ENCODE assay signal across 8 cellular contexts in genomic region chr9:128505414-128505765, GRCh38. TPM values are rescaled to one million over a fixed set of nuclear protein-coding genes. Genes with fewer than 3 reads are reported as not detected.
DNase-seq lines count a peak whose midpoint lies in the region; ATAC-seq, FAIRE-seq and TF ChIP-seq lines count a peak whose summit lies in the region.

No MANE protein-coding gene starts in this region.

- H3K36me3 ChIP-seq in DND-41 (ENCODE audit: insufficient read depth, low read length) = peaks cover 28% of the 10 kb centered on the region
- H3K36me3 ChIP-seq in OCI-LY3 (replicated peaks; ENCODE audit: low read depth, low read length) = peaks cover 19% of the 10 kb centered on the region
- peaks cover 0 to 1% of the 10 kb centered on the region in 2 experiments for H3K36me3 ChIP-seq in endothelial cell of umbilical vein (ENCODE audit: control insufficient read depth in 2 of 2, extremely low read depth in 1 of 2, insufficient read depth in 2 of 2, low read length in 2 of 2)
- H3K36me3 ChIP-seq in osteoblast (ENCODE audit: insufficient read depth, low read length) = peaks cover 25% of the 10 kb centered on the region

- H4K20me1 ChIP-seq in DND-41 (ENCODE audit: insufficient read depth, low read length) = no peaks in the 10 kb centered on the region
- H4K20me1 ChIP-seq in OCI-LY3 (ENCODE audit: insufficient read depth, low read length) = peaks cover 7% of the 10 kb centered on the region; the same call in 1 of the 2 replicates
- no peaks in the 10 kb centered on the region for H4K20me1 ChIP-seq in endothelial cell of umbilical vein (replicated peaks; ENCODE audit: control insufficient read depth, extremely low read depth, insufficient read depth, low read length)
- H4K20me1 ChIP-seq in osteoblast (ENCODE audit: insufficient read depth, low read length) = no peaks in the 10 kb centered on the region

- H3K9me3 ChIP-seq in DND-41 (ENCODE audit: insufficient read depth, low read length, severe bottlenecking) (no peaks in the 10 kb centered on the region), OCI-LY3 (ENCODE audit: insufficient read depth, low read length) (no peaks in the 10 kb centered on the region), endothelial cell of umbilical vein (replicated peaks; ENCODE audit: control insufficient read depth, insufficient read depth, low read length) (no peaks in the 10 kb centered on the region), osteoblast (ENCODE audit: low read depth, low read length) (no peaks in the 10 kb centered on the region)

- TF ChIP-seq CTCF in DND-41 (IDR thresholded peaks at IDR 0.05; ENCODE audit: borderline replicate concordance, extremely low read depth, low read length, poor library complexity, severe bottlenecking) (no peak), OCI-LY3 (IDR thresholded peaks at IDR 0.05; ENCODE audit: low read depth, low read length) (no peak), endothelial cell of umbilical vein (IDR thresholded peaks at IDR 0.05; ENCODE audit: extremely low read depth in 1 of 2, insufficient read depth in 1 of 2, low read depth in 1 of 2, low read length in 2 of 2) (no peak), osteoblast (IDR thresholded peaks at IDR 0.05; ENCODE audit: extremely low read depth, low read depth, low read length) (no peak), GM13977 (IDR thresholded peaks at IDR 0.05; ENCODE audit: extremely low read depth, insufficient read depth, missing control alignments) (no peak)

- dilution Hi-C loops in endothelial cell of umbilical vein (cut with MboI; ENCODE audit: extremely low pct_ligation_motif_present, low sequenced_read_pairs) = no loop called here

- H3K4me3 ChIP-seq in DND-41 (ENCODE audit: low read depth in 1 of 2, low read length in 2 of 2) (peak overlapping the region; percentile 80 to 83; a peak in 3 of 4 replicates), OCI-LY3 (ENCODE audit: low read length) (peak overlapping the region; percentile 93), endothelial cell of umbilical vein (replicated peaks in 1 of 3; ENCODE audit: insufficient read depth in 1 of 3, low read depth in 1 of 3, low read length in 3 of 3) (peak overlapping the region in 2 of 3 experiments; percentile 72 to 80), osteoblast (ENCODE audit: insufficient read depth, low read length) (peak overlapping the region; percentile 89)

- no peaks in the 10 kb centered on the region for H3K27me3 ChIP-seq in DND-41 (ENCODE audit: insufficient read depth, low read length, poor library complexity)
- H3K27me3 ChIP-seq in OCI-LY3 (ENCODE audit: low read depth, low read length) = no peaks in the 10 kb centered on the region
- no peaks in the 10 kb centered on the region for H3K27me3 ChIP-seq in endothelial cell of umbilical vein (ENCODE audit: control insufficient read depth in 2 of 2, insufficient read depth in 2 of 2, low read length in 2 of 2)
- H3K27me3 ChIP-seq in osteoblast (ENCODE audit: insufficient read depth, low read length) = no peaks in the 10 kb centered on the region

- TF ChIP-seq POLR2A in endothelial cell of umbilical vein (IDR thresholded peaks at IDR 0.05; ENCODE audit: low read depth, low read length) = no peak

- H3K27ac ChIP-seq in DND-41 (ENCODE audit: low read length) (peak overlapping the region; percentile 78), OCI-LY3 (ENCODE audit: low read length) (no peak overlapping the region), endothelial cell of umbilical vein (ENCODE audit: insufficient read depth, low read depth, low read length) (no peak overlapping the region), osteoblast (ENCODE audit: low read depth, low read length) (peak overlapping the region; percentile 70)

- no peak for ATAC-seq in DND-41 (ENCODE audit: insufficient read depth, low read depth)

- DNase-seq in DND-41 (no peak), endothelial cell of umbilical vein (ENCODE audit: low read depth, low spot score) (no peak), osteoblast (ENCODE audit: insufficient read length, low spot score, missing footprints) (no peak), NCI-H2196 treated with DMSO at 0.1 percent for 48 hours (lab: John Stamatoyannopoulos, UW; ENCODE audit: unreplicated experiment) (no peak), GM13977 (ENCODE audit: low spot score) (no peak), urothelium cell line (ENCODE audit: low spot score) (no peak)
- DNase-seq in effector CD8-positive, alpha-beta T cell (lab: John Stamatoyannopoulos, UW) = no peak

- H3K4me1 ChIP-seq in DND-41 (ENCODE audit: insufficient read depth, low read length) (peaks cover 23% of the 10 kb centered on the region), OCI-LY3 (ENCODE audit: low read length) (peaks cover 9% of the 10 kb centered on the region), endothelial cell of umbilical vein (ENCODE audit: control insufficient read depth, extremely low read depth, insufficient read depth, low read length) (peaks cover 7% of the 10 kb centered on the region), osteoblast (ENCODE audit: insufficient read depth, low read length) (peaks cover 12% of the 10 kb centered on the region)

- H3K9ac ChIP-seq in DND-41 (ENCODE audit: low read depth, low read length) = peak overlapping the region; percentile 68
- H3K9ac ChIP-seq in OCI-LY3 (ENCODE audit: low read length) = peak overlapping the region; percentile 75
- peak overlapping the region; percentile 53 for H3K9ac ChIP-seq in endothelial cell of umbilical vein (replicated peaks; ENCODE audit: extremely low read depth, insufficient read depth, low read length)

- H3K4me2 ChIP-seq in DND-41 (ENCODE audit: insufficient read depth, low read length) (peak overlapping the region; percentile 67), OCI-LY3 (ENCODE audit: low read length) (peak overlapping the region; percentile 86), endothelial cell of umbilical vein (ENCODE audit: insufficient read depth, low read length) (peak overlapping the region; percentile 66), osteoblast (ENCODE audit: insufficient read depth, low read length) (peak overlapping the region; percentile 82)

- in situ Hi-C loops in GM13977 (cut with MboI; ENCODE audit: low pct_unique_long_range_greater_than_20kb, low sequenced_read_pairs, unreplicated experiment) = no loop called here

- POLR2A ChIA-PET in endothelial cell of umbilical vein (lab: Charles Lee) = interaction anchor here (0.6 to 1.2 kb wide), 3 partner anchors 47 to 130 kb away, joined by 4 to 7 read pairs (median 4); partner anchors contain the start of gene SPTAN1

- BruUV-seq in endothelial cell of umbilical vein (replicated peaks; lab: Mats Ljungman, UMichigan) = no TSS peak

- H2AFZ ChIP-seq in DND-41 (ENCODE audit: low read depth, low read length) (no peak overlapping the region), OCI-LY3 (ENCODE audit: low read depth, low read length) (no peak overlapping the region), endothelial cell of umbilical vein (ENCODE audit: low read depth, low read length) (peak overlapping the region; percentile 24), osteoblast (ENCODE audit: low read length) (peak overlapping the region; percentile 90)

- CTCF ChIA-PET in endothelial cell of umbilical vein (lab: Charles Lee) = interaction anchor here (0.9 to 2.7 kb wide), 8 partner anchors 11 to 144 kb away, joined by 3 to 12 read pairs (median 4); partner anchors contain the start of genes CERCAM and SPTAN1

- no peak for FAIRE-seq in endothelial cell of umbilical vein (lab: Jason Lieb, UNC)
- no peak for FAIRE-seq in urothelium cell line (lab: Jason Lieb, UNC)

- intact Hi-C loops in endothelial cell of umbilical vein (cut with micrococcal nuclease) = loop anchor here (2.0 kb wide), 2 partner anchors 47 to 67 kb away; partner anchors contain the start of gene SPTAN1

- H3K9me1 ChIP-seq in endothelial cell of umbilical vein (replicated peaks; ENCODE audit: control insufficient read depth, extremely low read depth, insufficient read depth, low read length) = no peaks in the 10 kb centered on the region

- H3K79me2 ChIP-seq in DND-41 (ENCODE audit: insufficient read depth, low read length) (peaks cover 30% of the 10 kb centered on the region), OCI-LY3 (ENCODE audit: low read length) (peaks cover 21% of the 10 kb centered on the region), endothelial cell of umbilical vein (ENCODE audit: control insufficient read depth, insufficient read depth, low read length) (peaks cover 10% of the 10 kb centered on the region), osteoblast (ENCODE audit: insufficient read depth, low read length) (peaks cover 34% of the 10 kb centered on the region)

RNA-seq across cellular contexts. Expression of gene GLE1, which starts 0.9 kb away (rescaled TPM):
- total RNA-seq in endothelial cell of umbilical vein = 20.5 and 22.6 TPM in 2 replicates
- polyA plus RNA-seq in endothelial cell of umbilical vein = 12.2 and 13.0 TPM in 2 replicates
- 15.0 and 15.6 TPM in 2 replicates for polyA plus RNA-seq in endothelial cell of umbilical vein (2011; cell fraction: cytosol; rRNA removed)
- 19.0 and 21.0 TPM in 2 replicates for polyA plus RNA-seq in endothelial cell of umbilical vein (2011; cell fraction: nucleus; rRNA removed)
- 13.8 and 19.3 TPM in 2 replicates for polyA plus RNA-seq in endothelial cell of umbilical vein (2012)
- 22.7 and 25.7 TPM in 2 replicates for polyA minus RNA-seq in endothelial cell of umbilical vein
- 66.6 TPM for polyA minus RNA-seq in endothelial cell of umbilical vein (2011; cell fraction: cytosol; rRNA and poly(A)+ RNA removed)
- polyA minus RNA-seq in endothelial cell of umbilical vein (2011; cell fraction: nucleus; rRNA and poly(A)+ RNA removed) = 6.4 and 10.0 TPM in 2 replicates
- 17.1 and 19.2 TPM in 2 replicates for total RNA-seq in osteoblast

RNA-seq across cellular contexts. Expression of gene SPTAN1, which starts 47.0 kb away (rescaled TPM):
- total RNA-seq in endothelial cell of umbilical vein (478 and 502 TPM in 2 replicates), osteoblast (324 and 354 TPM in 2 replicates)
- polyA plus RNA-seq in endothelial cell of umbilical vein = 408 and 487 TPM in 2 replicates
- polyA plus RNA-seq in endothelial cell of umbilical vein (2011; cell fraction: cytosol; rRNA removed) = 284 and 296 TPM in 2 replicates
- 1,491 and 2,052 TPM in 2 replicates for polyA plus RNA-seq in endothelial cell of umbilical vein (2011; cell fraction: nucleus; rRNA removed)
- polyA plus RNA-seq in endothelial cell of umbilical vein (2012) = 314 and 340 TPM in 2 replicates
- polyA minus RNA-seq in endothelial cell of umbilical vein = 1,082 and 1,224 TPM in 2 replicates
- polyA minus RNA-seq in endothelial cell of umbilical vein (2011; cell fraction: cytosol; rRNA and poly(A)+ RNA removed) = 173 TPM
- 1,144 and 1,213 TPM in 2 replicates for polyA minus RNA-seq in endothelial cell of umbilical vein (2011; cell fraction: nucleus; rRNA and poly(A)+ RNA removed)

RNA-seq across cellular contexts. Expression of gene ODF2, which starts 49.6 kb away (rescaled TPM):
- total RNA-seq in endothelial cell of umbilical vein (49.5 and 50.5 TPM in 2 replicates), osteoblast (25.9 and 26.4 TPM in 2 replicates)
- 12.8 and 16.7 TPM in 2 replicates for polyA plus RNA-seq in endothelial cell of umbilical vein
- polyA plus RNA-seq in endothelial cell of umbilical vein (2011; cell fraction: cytosol; rRNA removed) = 19.7 and 22.8 TPM in 2 replicates
- polyA plus RNA-seq in endothelial cell of umbilical vein (2011; cell fraction: nucleus; rRNA removed) = 146 and 163 TPM in 2 replicates
- polyA plus RNA-seq in endothelial cell of umbilical vein (2012) = 34.7 and 35.5 TPM in 2 replicates
- 14.0 and 16.3 TPM in 2 replicates for polyA minus RNA-seq in endothelial cell of umbilical vein
- polyA minus RNA-seq in endothelial cell of umbilical vein (2011; cell fraction: cytosol; rRNA and poly(A)+ RNA removed) = 9.5 TPM
- 19.2 and 23.2 TPM in 2 replicates for polyA minus RNA-seq in endothelial cell of umbilical vein (2011; cell fraction: nucleus; rRNA and poly(A)+ RNA removed)

Comparison
In these comparisons a context has a peak if more than half of its experiments do, and no peak if none do; other contexts are left out.
1. H2AFZ ChIP-seq: peak in endothelial cell of umbilical vein (single experiment) and osteoblast (single experiment); none in DND-41 (single experiment) and OCI-LY3 (single experiment).
2. H3K27ac ChIP-seq: peak in DND-41 (single experiment) and osteoblast (single experiment); none in OCI-LY3 (single experiment) and endothelial cell of umbilical vein (single experiment).
3. Peak in every context shown above with its lines, with median percentiles within 50 percentile points of each other: H3K4me2 ChIP-seq, H3K4me3 ChIP-seq and H3K9ac ChIP-seq.